Comparison of ENCODE assay signal across 15 cellular contexts in the genomic region with DNA sequence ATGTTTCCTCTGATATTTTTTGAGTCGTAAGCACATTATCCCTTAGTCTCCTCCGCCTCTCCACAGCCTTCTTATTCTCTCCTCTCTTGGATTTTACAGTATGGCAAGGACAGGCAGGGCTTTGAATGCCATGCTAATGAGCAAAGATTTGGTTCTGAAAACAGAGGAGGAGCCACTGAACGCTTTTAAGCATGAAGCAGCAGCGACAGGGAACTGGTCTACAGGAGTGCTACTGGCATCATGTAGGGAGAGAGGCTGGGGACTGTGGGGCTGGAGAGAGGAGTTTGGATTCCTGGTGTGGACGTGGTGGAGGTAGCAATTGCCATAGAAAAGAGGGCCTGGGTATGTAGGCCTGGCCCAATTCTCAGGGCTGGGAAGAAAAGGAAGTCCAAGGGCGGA. TPM values are rescaled to one million over a fixed set of nuclear protein-coding genes. Genes with fewer than 3 reads are reported as not detected.
DNase-seq lines count a peak whose midpoint lies in the region; ATAC-seq and TF ChIP-seq lines count a peak whose summit lies in the region.
"Had no signal": no experiment of that assay in that cellular context is flagged by ENCODE, and none has a peak within 500 bp of the region (broad histone marks: within the 10 kb centered on the region; RNA-seq: fewer than 3 reads in every experiment).

No MANE protein-coding gene starts in this region.

- DNase-seq in H7 (no peak), NCI-H526 (lab: John Stamatoyannopoulos, UW) (peak; percentile 44 to 62), glutamatergic neuron (no peak), neural progenitor cell (ENCODE audit: low spot score) (peak; percentile 18)
- DNase-seq in stimulated activated CD4-positive, alpha-beta T cell treated with anti-CD3 and anti-CD28 coated beads, Interleukin-15, amount 100 ng/mL, for 24 hours: no peak
- DNase-seq: ACHN; CD4-positive, CD25-positive, alpha-beta regulatory T cell; HFFc6; Kasumi-1; NCI-H1930; Right ventricle myocardium superior had no signal

- H2AFZ ChIP-seq in neural progenitor cell (replicated peaks): no peak overlapping the region

- peaks cover 9% of the 10 kb centered on the region for H3K4me1 ChIP-seq in neural progenitor cell

- H4K20me1 ChIP-seq in neural progenitor cell (ENCODE audit: low read depth): no peaks in the 10 kb centered on the region

- H3K9me3 ChIP-seq in neural progenitor cell (ENCODE audit: low read depth): no peaks in the 10 kb centered on the region

- ATAC-seq in HG03196 (IDR thresholded peaks at IDR 0.05; ENCODE audit: unreplicated experiment) (no peak), GM21619 (IDR thresholded peaks at IDR 0.05; ENCODE audit: unreplicated experiment) (no peak)
- ATAC-seq: Panc1, SK-N-SH treated with all-trans-retinoic acid at 6 μM for 48 hours had no signal

- H3K4me1 Mint-ChIP-seq in glutamatergic neuron (ENCODE audit: low read depth, unreplicated experiment): peaks cover 13% of the 10 kb centered on the region
- peaks cover 12% of the 10 kb centered on the region for H3K4me1 Mint-ChIP-seq in neural progenitor cell
- H3K4me1 Mint-ChIP-seq: CD4-positive, CD25-positive, alpha-beta regulatory T cell had no signal

- H3K9me3 Mint-ChIP-seq in glutamatergic neuron (ENCODE audit: unreplicated experiment) (peaks cover 3% of the 10 kb centered on the region), neural progenitor cell (peaks cover 7% of the 10 kb centered on the region)
- H3K9me3 Mint-ChIP-seq: CD4-positive, CD25-positive, alpha-beta regulatory T cell; HFFc6 had no signal

- peak overlapping the region; percentile 32 for H3K4me3 Mint-ChIP-seq in glutamatergic neuron (ENCODE audit: unreplicated experiment)
- H3K4me3 Mint-ChIP-seq in neural progenitor cell: no peak overlapping the region
- H3K4me3 Mint-ChIP-seq: HFFc6 had no signal

- H3K79me2 ChIP-seq in neural progenitor cell (ENCODE audit: low read depth): no peaks in the 10 kb centered on the region

- H3K9ac ChIP-seq in neural progenitor cell: no peak overlapping the region

- H3K27ac Mint-ChIP-seq in glutamatergic neuron (ENCODE audit: unreplicated experiment): no peak overlapping the region
- no peak overlapping the region for H3K27ac Mint-ChIP-seq in neural progenitor cell
- H3K27ac Mint-ChIP-seq: CD4-positive, CD25-positive, alpha-beta regulatory T cell; HFFc6 had no signal

- peaks cover 18% of the 10 kb centered on the region for H3F3A ChIP-seq in neural progenitor cell (ENCODE audit: low read depth)

- H3K27me3 Mint-ChIP-seq in glutamatergic neuron (ENCODE audit: unreplicated experiment) (no peaks in the 10 kb centered on the region), neural progenitor cell (ENCODE audit: insufficient read depth, low read depth) (peaks cover 12% of the 10 kb centered on the region)

- H3K27me3 ChIP-seq in H7 (ENCODE audit: control insufficient read depth, insufficient read depth, low read length) (no peaks in the 10 kb centered on the region), neural progenitor cell (peaks cover 32% of the 10 kb centered on the region)

- H3K27ac ChIP-seq in neural progenitor cell: no peak overlapping the region

- H3K4me3 ChIP-seq in H7 (ENCODE audit: insufficient read depth, low read depth, low read length): peak overlapping the region; percentile 10
- no peak overlapping the region for H3K4me3 ChIP-seq in neural progenitor cell

- H3K36me3 ChIP-seq in H7 (replicated peaks; ENCODE audit: control insufficient read depth, insufficient read depth, low read length) (no peaks in the 10 kb centered on the region), neural progenitor cell (no peaks in the 10 kb centered on the region)

- H3K4me2 ChIP-seq in neural progenitor cell: peak overlapping the region; percentile 65

- TF ChIP-seq CTCF in glutamatergic neuron (IDR thresholded peaks at IDR 0.05; ENCODE audit: partially characterized antibody, unreplicated experiment): no peak
- no peak for TF ChIP-seq CTCF in neural progenitor cell (IDR thresholded peaks at IDR 0.05)

- H3K36me3 Mint-ChIP-seq in glutamatergic neuron (ENCODE audit: unreplicated experiment): no peaks in the 10 kb centered on the region
- H3K36me3 Mint-ChIP-seq in neural progenitor cell: no peaks in the 10 kb centered on the region
- H3K36me3 Mint-ChIP-seq: CD4-positive, CD25-positive, alpha-beta regulatory T cell had no signal

RNA-seq across cellular contexts. Expression of a gene that starts 4.6 kb away (rescaled TPM):
- 38.1 and 59.3 TPM in 2 replicates for total RNA-seq in H7 (2014; rRNA removed; shearing (Covaris generic))
- total RNA-seq in glutamatergic neuron (ENCODE audit: unreplicated experiment) (49.9 TPM), neural progenitor cell (ENCODE audit: low replicate concordance) (24.7 and 48.1 TPM in 2 replicates)

Comparison
In these comparisons a context has a peak if more than half of its experiments do, and no peak if none do; other contexts are left out.
1. DNase-seq: peak in NCI-H526 (2 of 2) and neural progenitor cell (single experiment); none in H7 (single experiment), glutamatergic neuron (single experiment) and stimulated activated CD4-positive, alpha-beta T cell treated with anti-CD3 and anti-CD28 coated beads, Interleukin-15, amount 100 ng/mL, for 24 hours (single experiment).